ENCODE assay signal across 8 cellular contexts in genomic region chr6:85677243-85677956, GRCh38. TPM values are rescaled to one million over a fixed set of nuclear protein-coding genes. Genes with fewer than 3 reads are reported as not detected.
A peak's percentile ranks its signal among the peaks of the same experiment; 100 is the strongest.
DNase-seq lines count a peak whose midpoint lies in the region; ATAC-seq and TF ChIP-seq lines count a peak whose summit lies in the region.

No MANE protein-coding gene starts in this region.

- H3K27me3 Mint-ChIP-seq in CD14-positive monocyte (ENCODE audit: low read depth in 3 of 3) = no peaks in the 10 kb centered on the region
- peaks cover 4% of the 10 kb centered on the region for H3K27me3 Mint-ChIP-seq in activated naive CD8-positive, alpha-beta T cell treated with anti-CD3 and anti-CD28 coated beads, Interleukin-2, amount 50 U/mL, for 24 hours

- peaks cover 8 to 16% of the 10 kb centered on the region in 2 donors for H3K36me3 Mint-ChIP-seq in CD14-positive monocyte
- H3K36me3 Mint-ChIP-seq in activated naive CD8-positive, alpha-beta T cell treated with anti-CD3 and anti-CD28 coated beads, Interleukin-2, amount 50 U/mL, for 24 hours (ENCODE audit: low read depth) = peaks cover 63% of the 10 kb centered on the region

- H3K27me3 ChIP-seq in kidney epithelial cell (ENCODE audit: control insufficient read depth, insufficient read depth, low read length) (no peaks in the 10 kb centered on the region), stomach smooth muscle (ENCODE audit: control insufficient read depth in 1 of 2, insufficient read depth in 2 of 2, low read length in 2 of 2) (no peaks in the 10 kb centered on the region)

- ATAC-seq in activated naive CD8-positive, alpha-beta T cell treated with anti-CD3 and anti-CD28 coated beads, Interleukin-2, amount 50 U/mL, for 24 hours = no peak
- no peak for ATAC-seq in GM21576 (IDR thresholded peaks at IDR 0.05; ENCODE audit: unreplicated experiment)

- peak overlapping the region; percentile 95 for H3K4me3 ChIP-seq in HFF-Myc (replicated peaks; ENCODE audit: low read depth, low read length)
- H3K4me3 ChIP-seq in kidney epithelial cell (ENCODE audit: low read depth, low read length) = peak overlapping the region; percentile 77
- peak overlapping the region; percentile 91 for H3K4me3 ChIP-seq in stomach smooth muscle (ENCODE audit: low read length in 2 of 2)

- H3K27ac Mint-ChIP-seq in CD14-positive monocyte = peak overlapping the region in 5 of 7 donors; percentile 95 to 97 (median 96)
- H3K27ac Mint-ChIP-seq in activated naive CD8-positive, alpha-beta T cell treated with anti-CD3 and anti-CD28 coated beads, Interleukin-2, amount 50 U/mL, for 24 hours = peak overlapping the region; percentile 100

- DNase-seq in CD14-positive monocyte (ENCODE audit: low spot score) (no peak), HFF-Myc (ENCODE audit: extremely low read depth, low read depth) (no peak), kidney epithelial cell (ENCODE audit: low read depth) (no peak), NCI-H446 treated with DMSO at 0.1 percent for 48 hours (lab: John Stamatoyannopoulos, UW) (no peak)
- DNase-seq in activated naive CD8-positive, alpha-beta T cell treated with anti-CD3 and anti-CD28 coated beads, Interleukin-2, amount 50 U/mL, for 24 hours = no peak
- DNase-seq in stimulated activated CD4-positive, alpha-beta T cell treated with anti-CD3 and anti-CD28 coated beads, Interleukin-12 subunit alpha, Interleukin-12 subunit beta, amount 100 ng/mL, for 4 hours = no peak

- H3K9ac ChIP-seq in stomach smooth muscle (ENCODE audit: low read length in 2 of 2) = peak overlapping the region; percentile 92 to 95

- no peaks in the 10 kb centered on the region for H3K9me3 ChIP-seq in stomach smooth muscle (ENCODE audit: control insufficient read depth in 2 of 2, low read length in 2 of 2)

- intact Hi-C loops in CD14-positive monocyte (cut with micrococcal nuclease) = loop anchor here (5.0 to 10.0 kb wide), 3 partner anchors 53 to 1730 kb away; partner anchors contain the start of genes CFAP206 (in 1 of the 2) and SNX14 (in 1 of the 2)

- peak overlapping the region; percentile 96 to 99 for H3K4me3 Mint-ChIP-seq in CD14-positive monocyte
- H3K4me3 Mint-ChIP-seq in activated naive CD8-positive, alpha-beta T cell treated with anti-CD3 and anti-CD28 coated beads, Interleukin-2, amount 50 U/mL, for 24 hours = peak overlapping the region; percentile 100

- H3K36me3 ChIP-seq in kidney epithelial cell (ENCODE audit: control insufficient read depth, insufficient read depth, low read length) (no peaks in the 10 kb centered on the region), stomach smooth muscle (ENCODE audit: control insufficient read depth in 2 of 2, insufficient read depth in 2 of 2, low read length in 2 of 2) (peaks cover 0 to 7% of the 10 kb centered on the region in 2 donors)

- TF ChIP-seq CTCF in CD14-positive monocyte (IDR thresholded peaks at IDR 0.05) (peak; percentile 55), HFF-Myc (IDR thresholded peaks at IDR 0.05; ENCODE audit: low read depth, low read length, missing control alignments) (no peak), kidney epithelial cell (IDR thresholded peaks at IDR 0.05; ENCODE audit: insufficient read depth, low read length, poor library complexity, severe bottlenecking) (no peak)

- peaks cover 0 to 3% (median 0%) of the 10 kb centered on the region in 7 donors for H3K9me3 Mint-ChIP-seq in CD14-positive monocyte
- peaks cover 9% of the 10 kb centered on the region for H3K9me3 Mint-ChIP-seq in activated naive CD8-positive, alpha-beta T cell treated with anti-CD3 and anti-CD28 coated beads, Interleukin-2, amount 50 U/mL, for 24 hours

- peaks cover 9% of the 10 kb centered on the region for H3K4me1 ChIP-seq in stomach smooth muscle (ENCODE audit: control insufficient read depth, insufficient read depth, low read length)

- peaks cover 53% of the 10 kb centered on the region for H3K4me1 Mint-ChIP-seq in CD14-positive monocyte
- H3K4me1 Mint-ChIP-seq in activated naive CD8-positive, alpha-beta T cell treated with anti-CD3 and anti-CD28 coated beads, Interleukin-2, amount 50 U/mL, for 24 hours = peaks cover 61% of the 10 kb centered on the region

- peak overlapping the region; percentile 89 for H3K27ac ChIP-seq in stomach smooth muscle (ENCODE audit: low read length)

RNA-seq across cellular contexts. Expression of gene SYNCRIP, which starts 34.7 kb away (rescaled TPM):
- polyA plus RNA-seq in CD14-positive monocyte = 10 to 100 TPM; 36.6 to 41.4 TPM
- 76.1 and 88.8 TPM in 2 replicates for total RNA-seq in kidney epithelial cell
